ENCODE assay signal across 8 cellular contexts in the genomic region with DNA sequence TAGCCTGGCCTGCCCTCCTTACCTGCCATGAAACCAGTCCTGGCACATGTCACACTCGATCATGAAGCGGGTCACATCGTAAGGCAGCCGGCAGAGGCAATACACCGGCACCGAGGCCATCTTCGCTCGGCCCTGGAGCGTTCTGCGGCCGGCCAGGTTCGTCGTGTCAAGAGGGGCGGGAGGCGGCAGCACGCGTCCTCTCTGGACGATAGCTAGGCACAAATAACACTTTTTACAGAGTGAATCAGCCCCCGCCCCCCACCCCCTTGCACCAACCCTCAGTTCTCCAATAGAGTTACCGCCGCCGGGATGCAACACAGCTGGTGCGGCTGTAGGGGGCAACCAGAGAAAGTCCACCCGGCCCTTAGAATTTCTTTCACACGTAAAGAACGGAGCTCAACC. TPM values are rescaled to one million over a fixed set of nuclear protein-coding genes. Genes with fewer than 3 reads are reported as not detected.
A peak's percentile ranks its signal among the peaks of the same experiment; 100 is the strongest.
DNase-seq lines count a peak whose midpoint lies in the region; ATAC-seq, FAIRE-seq and TF ChIP-seq lines count a peak whose summit lies in the region.

No MANE protein-coding gene starts in this region.

- POLR2A ChIA-PET in K562 (lab: Yijun Ruan, JAX), result interaction anchor here (0.6 to 1.3 kb wide), 4 partner anchors 11 to 356 kb away, joined by 3 read pairs; a partner anchor contains a TSS

- peak overlapping the region; percentile 94 for H3K4me2 ChIP-seq in K562 (ENCODE audit: insufficient read depth, low read length)

- CTCF ChIA-PET in K562 (lab: Yijun Ruan, JAX; ENCODE audit: low intra/inter-chr PET ratio), result no interaction called here

- no peak for TF ChIP-seq EP300 in K562 (IDR thresholded peaks at IDR 0.05; ENCODE audit: low read length)

- peak overlapping the region; percentile 95 for H3K27ac Mint-ChIP-seq in T-helper 17 cell

- no peak overlapping the region for H3K27ac ChIP-seq in K562 (ENCODE audit: extremely low read depth, low read depth, low read length)
- H3K27ac ChIP-seq in small intestine (ENCODE audit: low read depth in 1 of 2, low read length in 1 of 2), result no peak overlapping the region

- no peak for FAIRE-seq in K562 (lab: Jason Lieb, UNC)
- FAIRE-seq in small intestine (lab: Jason Lieb, UNC), result no peak

- H3K4me3 Mint-ChIP-seq in T-helper 17 cell, result peak overlapping the region; percentile 93

- in situ Hi-C loops in K562 (cut with MboI), result no loop called here

- H3K4me1 ChIP-seq in K562 (replicated peaks in 1 of 2; ENCODE audit: control insufficient read depth in 2 of 2, insufficient read depth in 2 of 2, low read length in 2 of 2) (peaks cover 0 to 10% of the 10 kb centered on the region in 2 experiments; a peak in 3 of 5 replicates), small intestine (ENCODE audit: control insufficient read depth in 2 of 2, insufficient read depth in 1 of 2, low read depth in 1 of 2, low read length in 1 of 2) (peaks cover 0 to 2% of the 10 kb centered on the region in 2 donors)

- peaks cover 13% of the 10 kb centered on the region for H3K79me2 ChIP-seq in K562 (ENCODE audit: control insufficient read depth, insufficient read depth, low read length)

- H3K9me1 ChIP-seq in K562 (ENCODE audit: control insufficient read depth, insufficient read depth, low read length), result no peaks in the 10 kb centered on the region

- peak in 2 of 3 experiments; percentile 30 to 41; a peak in 3 of 6 replicates for TF ChIP-seq CTCF in K562 (IDR thresholded peaks at IDR 0.05 in 2 of 3, conservative IDR thresholded peaks at IDR 0.05 in 1 of 3; ENCODE audit: insufficient read depth in 2 of 3, low read depth in 1 of 3, low read length in 3 of 3)

- no peaks in the 10 kb centered on the region for H3K9me3 ChIP-seq in T-helper 17 cell (ENCODE audit: control insufficient read depth, low read length, poor library complexity, severe bottlenecking)
- no peaks in the 10 kb centered on the region for H3K9me3 ChIP-seq in K562 (replicated peaks; ENCODE audit: control insufficient read depth, insufficient read depth, low read depth, low read length)
- no peaks in the 10 kb centered on the region for H3K9me3 ChIP-seq in small intestine (ENCODE audit: control insufficient read depth, low read depth)

- DNase-seq in DMS79 treated with DMSO at 0.1 percent for 48 hours (lab: John Stamatoyannopoulos, UW) (peak; percentile 19), LoVo (ENCODE audit: low spot score) (peak; percentile 34), T-helper 17 cell (peak; percentile 8 to 24 (median 12)), K562 (ENCODE audit: extremely low read depth in 1 of 4, low spot score in 3 of 4) (peak; percentile 58 to 70 (median 60)), iPS-NIHi11 (ENCODE audit: low spot score) (peak; percentile 43), small intestine (peak; percentile 25)

- intact Hi-C loops in K562 (cut with micrococcal nuclease), result loop anchor here (10.0 kb wide), 2 partner anchors 358 to 592 kb away; a partner anchor contains a TSS

- TF ChIP-seq POLR2A in K562 (conservative IDR thresholded peaks at IDR 0.05), result no peak

- no peaks in the 10 kb centered on the region for H3K36me3 Mint-ChIP-seq in T-helper 17 cell (ENCODE audit: low read depth)

- H3K4me3 ChIP-seq in K562, result peak overlapping the region; percentile 81
- peak overlapping the region; percentile 62 to 68 for H3K4me3 ChIP-seq in small intestine (ENCODE audit: low read depth in 1 of 2, low read length in 2 of 2)

- ATAC-seq in T-helper 17 cell, result no peak
- ATAC-seq in K562, result peak; percentile 51
- ATAC-seq in HG02973 (IDR thresholded peaks at IDR 0.05; ENCODE audit: unreplicated experiment), result no peak
- no peak for ATAC-seq in HG03565 (IDR thresholded peaks at IDR 0.05; ENCODE audit: unreplicated experiment)

- H3K9ac ChIP-seq in K562 (ENCODE audit: insufficient read depth in 1 of 2, low read depth in 2 of 2, low read length in 2 of 2), result peak overlapping the region; percentile 14 to 90; a peak in 3 of 4 replicates

- no TSS peak for BruUV-seq in K562 (replicated peaks; lab: Mats Ljungman, UMichigan)

- TF ChIP-seq RAD21 in K562 (CRISPR knock-in tag; conservative IDR thresholded peaks at IDR 0.05 in 1 of 2, IDR thresholded peaks at IDR 0.05 in 1 of 2), result no peak

- H3K27me3 Mint-ChIP-seq in T-helper 17 cell, result no peaks in the 10 kb centered on the region

- 12% methylated on average over 8 of the region's 26 CpGs for WGBS in K562 (ENCODE audit: insufficient coverage, low coverage, missing lambda C conversion rate)
- 5 to 33% (median 7%) methylated on average over 20 to 26 of the region's 26 CpGs for WGBS in small intestine, 3 donors

- H4K20me1 ChIP-seq in K562 (replicated peaks; ENCODE audit: control insufficient read depth, insufficient read depth, low read length), result no peaks in the 10 kb centered on the region

- peaks cover 9% of the 10 kb centered on the region for H3K4me1 Mint-ChIP-seq in T-helper 17 cell

- peak overlapping the region; percentile 55; the same call in 1 of the 2 replicates for H2AFZ ChIP-seq in K562 (ENCODE audit: low read depth, low read length)

- H3K36me3 ChIP-seq in K562 (ENCODE audit: control insufficient read depth, insufficient read depth, low read length) (peaks cover 27% of the 10 kb centered on the region; the same call in 1 of the 3 replicates), small intestine (ENCODE audit: control insufficient read depth in 2 of 2, insufficient read depth in 2 of 2, low read length in 2 of 2) (peaks cover 0 to 1% of the 10 kb centered on the region in 2 donors)

- H3K27me3 ChIP-seq in K562 (ENCODE audit: control insufficient read depth in 2 of 2, insufficient read depth in 2 of 2, low read length in 2 of 2), result no peaks in the 10 kb centered on the region
- no peaks in the 10 kb centered on the region for H3K27me3 ChIP-seq in small intestine (ENCODE audit: control insufficient read depth in 2 of 2, insufficient read depth in 2 of 2, low read length in 2 of 2)

TF ChIP-seq in K562, 482 proteins besides CTCF, POLR2A, EP300 and RAD21 (continues in another document):
- no peak for TF ChIP-seq KAT7 (CRISPR knock-in tag; IDR thresholded peaks at IDR 0.05; ENCODE audit: borderline replicate concordance)
- TF ChIP-seq, protein P1, sequence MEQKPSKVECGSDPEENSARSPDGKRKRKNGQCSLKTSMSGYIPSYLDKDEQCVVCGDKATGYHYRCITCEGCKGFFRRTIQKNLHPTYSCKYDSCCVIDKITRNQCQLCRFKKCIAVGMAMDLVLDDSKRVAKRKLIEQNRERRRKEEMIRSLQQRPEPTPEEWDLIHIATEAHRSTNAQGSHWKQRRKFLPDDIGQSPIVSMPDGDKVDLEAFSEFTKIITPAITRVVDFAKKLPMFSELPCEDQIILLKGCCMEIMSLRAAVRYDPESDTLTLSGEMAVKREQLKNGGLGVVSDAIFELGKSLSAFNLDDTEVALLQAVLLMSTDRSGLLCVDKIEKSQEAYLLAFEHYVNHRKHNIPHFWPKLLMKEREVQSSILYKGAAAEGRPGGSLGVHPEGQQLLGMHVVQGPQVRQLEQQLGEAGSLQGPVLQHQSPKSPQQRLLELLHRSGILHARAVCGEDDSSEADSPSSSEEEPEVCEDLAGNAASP (IDR thresholded peaks at IDR 0.05), result no peak
- no peak for TF ChIP-seq BRF1 (IDR thresholded peaks at IDR 0.05; ENCODE audit: borderline replicate concordance, extremely low read depth, insufficient read length)
- no peak for TF ChIP-seq DMBX1 (CRISPR knock-in tag; IDR thresholded peaks at IDR 0.05; ENCODE audit: borderline replicate concordance)
- TF ChIP-seq SAP30 (IDR thresholded peaks at IDR 0.05; ENCODE audit: borderline replicate concordance, insufficient read depth, low read depth, low read length, poor library complexity, severe bottlenecking), result no peak
- TF ChIP-seq, protein P2, sequence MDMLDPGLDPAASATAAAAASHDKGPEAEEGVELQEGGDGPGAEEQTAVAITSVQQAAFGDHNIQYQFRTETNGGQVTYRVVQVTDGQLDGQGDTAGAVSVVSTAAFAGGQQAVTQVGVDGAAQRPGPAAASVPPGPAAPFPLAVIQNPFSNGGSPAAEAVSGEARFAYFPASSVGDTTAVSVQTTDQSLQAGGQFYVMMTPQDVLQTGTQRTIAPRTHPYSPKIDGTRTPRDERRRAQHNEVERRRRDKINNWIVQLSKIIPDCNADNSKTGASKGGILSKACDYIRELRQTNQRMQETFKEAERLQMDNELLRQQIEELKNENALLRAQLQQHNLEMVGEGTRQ (CRISPR knock-in tag; IDR thresholded peaks at IDR 0.05), result no peak
- no peak for TF ChIP-seq ZNF717 (CRISPR knock-in tag; IDR thresholded peaks at IDR 0.05)
- TF ChIP-seq KAT2B (IDR thresholded peaks at IDR 0.05; ENCODE audit: low read depth, low read length), result no peak
- TF ChIP-seq ZNF79 (CRISPR knock-in tag; IDR thresholded peaks at IDR 0.05; ENCODE audit: low read depth), result no peak
- TF ChIP-seq NR4A1 (CRISPR knock-in tag; IDR thresholded peaks at IDR 0.05), result no peak
- TF ChIP-seq NR4A1 (tag; IDR thresholded peaks at IDR 0.05), result no peak
- TF ChIP-seq SLC30A9 (CRISPR knock-in tag; IDR thresholded peaks at IDR 0.05), result no peak
- TF ChIP-seq, protein P3, sequence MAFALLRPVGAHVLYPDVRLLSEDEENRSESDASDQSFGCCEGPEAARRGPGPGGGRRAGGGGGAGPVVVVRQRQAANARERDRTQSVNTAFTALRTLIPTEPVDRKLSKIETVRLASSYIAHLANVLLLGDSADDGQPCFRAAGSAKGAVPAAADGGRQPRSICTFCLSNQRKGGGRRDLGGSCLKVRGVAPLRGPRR (CRISPR knock-in tag; IDR thresholded peaks at IDR 0.05), result no peak

RNA-seq across cellular contexts. Expression of a gene that starts 1.7 kb away (rescaled TPM):
- total RNA-seq in T-helper 17 cell (10 to 100 TPM; 48.6 to 51.5 TPM), K562 (2014; rRNA removed) (12.2 and 14.5 TPM in 2 replicates), K562 (2014; rRNA removed; fragmentation: Illumina TruSeq; extraction: Trizol) (7.9 and 8.0 TPM in 2 replicates), K562 (2015; rRNA removed; fragmentation: Illumina TruSeq; extraction: Trizol) (9.0 and 9.7 TPM in 2 replicates), K562 (2021) (25.5 and 25.7 TPM in 2 replicates)
- 113 and 120 TPM in 2 replicates for total RNA-seq in K562 (2011; cell fraction: chromatin; rRNA removed; ENCODE audit: low replicate concordance)
- 54.2 and 56.8 TPM in 2 replicates for total RNA-seq in K562 (2011; cell fraction: nucleolus; rRNA removed)
- total RNA-seq in K562 (2011; cell fraction: nucleoplasm; rRNA removed), result 59.9 and 65.1 TPM in 2 replicates
- polyA plus RNA-seq in K562 (2011; rRNA removed) (12.1 and 16.8 TPM in 2 replicates), K562 (2014; fragmentation: Illumina TruSeq; extraction: Trizol) (18.8 and 19.4 TPM in 2 replicates), K562 (2014; fragmentation: Nextera tagmentation; extraction: Ambion mirVana) (1 to 10 TPM; 2.5 to 2.9 TPM), K562 (2014; rRNA removed) (11.4 and 12.5 TPM in 2 replicates), small intestine (1 to 10 TPM; 5.7 to 8.4 (median 6.9) TPM)
- 13.9 and 15.6 TPM in 2 replicates for polyA plus RNA-seq in K562 (2011; cell fraction: cytosol; rRNA removed)
- 64.6 and 65.8 TPM in 2 replicates for polyA plus RNA-seq in K562 (2011; cell fraction: nucleus; rRNA removed)
- polyA plus RNA-seq in K562 (2012), result 13.3 and 20.2 TPM in 2 replicates
- 25.2 and 29.7 TPM in 2 replicates for polyA minus RNA-seq in K562 (2011; rRNA and poly(A)+ RNA removed)
- 22.7 and 29.1 TPM in 2 replicates for polyA minus RNA-seq in K562 (2011; cell fraction: cytosol; rRNA and poly(A)+ RNA removed)
- polyA minus RNA-seq in K562 (2011; cell fraction: nucleus; rRNA and poly(A)+ RNA removed), result 24.2 and 35.7 TPM in 2 replicates
